In the genomic region with DNA sequence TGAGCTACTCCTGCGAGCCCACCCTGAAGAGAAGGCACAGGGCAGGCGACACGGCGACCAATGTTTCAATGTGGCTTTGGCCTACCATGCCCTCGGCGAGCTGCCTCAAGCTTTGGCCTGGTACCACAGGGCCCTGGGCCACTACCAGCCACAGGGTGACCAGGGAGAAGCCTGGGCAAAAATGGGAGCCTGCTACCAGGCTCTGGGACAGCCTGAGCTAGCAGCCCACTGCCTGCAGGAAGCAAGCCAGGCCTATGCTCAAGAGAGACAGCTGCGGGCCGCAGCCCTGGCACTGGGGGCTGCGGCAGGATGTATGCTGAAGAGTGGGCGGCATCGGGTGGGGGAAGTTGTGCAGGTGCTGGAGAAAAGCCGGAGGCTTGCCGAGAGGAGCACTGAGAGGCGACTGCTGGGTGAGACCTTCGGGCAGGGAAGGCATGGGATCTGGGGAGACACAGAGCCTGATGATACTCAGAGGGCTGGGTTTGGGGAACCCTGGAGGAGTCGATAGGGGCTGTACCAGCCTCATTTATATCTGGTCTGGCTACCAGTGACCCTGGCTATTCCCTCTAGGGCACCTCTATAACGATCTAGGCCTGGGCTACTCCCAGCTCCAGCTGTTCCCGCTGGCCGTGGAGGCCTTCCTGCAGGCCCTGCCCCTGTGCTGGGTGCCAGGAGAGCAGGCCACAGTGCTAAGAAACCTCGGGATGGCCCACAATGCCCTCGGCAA, we compare ENCODE assay signal across 12 cellular contexts. TPM values are rescaled to one million over a fixed set of nuclear protein-coding genes. Genes with fewer than 3 reads are reported as not detected.
DNase-seq lines count a peak whose midpoint lies in the region; ATAC-seq, FAIRE-seq and TF ChIP-seq lines count a peak whose summit lies in the region.
"Had no signal": no experiment of that assay in that cellular context is flagged by ENCODE, and none has a peak within 500 bp of the region (broad histone marks: within the 10 kb centered on the region; RNA-seq: fewer than 3 reads in every experiment).

No MANE protein-coding gene starts in this region.

- peaks cover 3% of the 10 kb centered on the region for H3K36me3 Mint-ChIP-seq in activated naive CD8-positive, alpha-beta T cell treated with anti-CD3 and anti-CD28 coated beads, Interleukin-2, amount 50 U/mL, for 24 hours (ENCODE audit: low read depth)

- H3K27me3 Mint-ChIP-seq in activated naive CD8-positive, alpha-beta T cell treated with anti-CD3 and anti-CD28 coated beads, Interleukin-2, amount 50 U/mL, for 24 hours, result no peaks in the 10 kb centered on the region

- H3K36me3 ChIP-seq in SJCRH30 (no peaks in the 10 kb centered on the region), skeletal muscle satellite cell (ENCODE audit: insufficient read depth, low read length) (no peaks in the 10 kb centered on the region), heart left ventricle (no peaks in the 10 kb centered on the region)
- H3K36me3 ChIP-seq: HAP-1 had no signal

- H3K27me3 ChIP-seq in SJCRH30 (no peaks in the 10 kb centered on the region), skeletal muscle satellite cell (ENCODE audit: control insufficient read depth, insufficient read depth, low read length) (no peaks in the 10 kb centered on the region), heart left ventricle (no peaks in the 10 kb centered on the region)
- H3K27me3 ChIP-seq: hepatocyte had no signal

- ATAC-seq in activated naive CD8-positive, alpha-beta T cell treated with anti-CD3 and anti-CD28 coated beads, Interleukin-2, amount 50 U/mL, for 24 hours, result peak; percentile 78
- ATAC-seq in heart left ventricle, result no peak
- ATAC-seq in left cardiac atrium, result no peak

- H3K4me1 Mint-ChIP-seq in activated naive CD8-positive, alpha-beta T cell treated with anti-CD3 and anti-CD28 coated beads, Interleukin-2, amount 50 U/mL, for 24 hours, result peaks cover 30% of the 10 kb centered on the region

- WGBS in heart left ventricle, 4 donors, result 69 to 83% (median 80%) methylated on average over 18 to 21 of the region's 21 CpGs

- no peak for TF ChIP-seq CTCF in heart left ventricle (IDR thresholded peaks at IDR 0.05)

- H3K4me3 ChIP-seq in SJCRH30, result no peak overlapping the region
- H3K4me3 ChIP-seq in skeletal muscle satellite cell (ENCODE audit: low read length), result no peak overlapping the region
- peak overlapping the region in 1 of 12 donors; percentile 26 for H3K4me3 ChIP-seq in heart left ventricle
- H3K4me3 ChIP-seq: HAP-1, hepatocyte had no signal

- intact Hi-C loops in heart left ventricle (cut with DNase I), result loop anchor here in 9 of 10 donors (2.0 to 5.0 kb wide), 5 partner anchors 70 to 75 kb away; no protein-coding TSS in a partner anchor
- intact Hi-C loops in left cardiac atrium (cut with DNase I), result loop anchor here in 1 of 2 donors (5.0 kb wide), 2 partner anchors 75 to 125 kb away; no protein-coding TSS in a partner anchor

- peak overlapping the region; percentile 97 for H3K27ac Mint-ChIP-seq in activated naive CD8-positive, alpha-beta T cell treated with anti-CD3 and anti-CD28 coated beads, Interleukin-2, amount 50 U/mL, for 24 hours

- FAIRE-seq in GM12892 (lab: Jason Lieb, UNC), result peak; percentile 50

- DNase-seq in GM12892 (ENCODE audit: insufficient read length) (peak; percentile 48), SJCRH30 (peak; percentile 39 to 48), heart left ventricle (no peak), left cardiac atrium (no peak), dermis blood vessel endothelial cell (no peak)
- DNase-seq in activated naive CD8-positive, alpha-beta T cell treated with anti-CD3 and anti-CD28 coated beads, Interleukin-2, amount 50 U/mL, for 24 hours, result peak; percentile 64
- DNase-seq: DMS79, NCI-H146 had no signal

- peak overlapping the region; percentile 70 for H3K9ac ChIP-seq in skeletal muscle satellite cell (ENCODE audit: low read depth, low read length)

- peak overlapping the region; percentile 96 for H3K4me3 Mint-ChIP-seq in activated naive CD8-positive, alpha-beta T cell treated with anti-CD3 and anti-CD28 coated beads, Interleukin-2, amount 50 U/mL, for 24 hours

- H3K9me3 Mint-ChIP-seq in activated naive CD8-positive, alpha-beta T cell treated with anti-CD3 and anti-CD28 coated beads, Interleukin-2, amount 50 U/mL, for 24 hours, result no peaks in the 10 kb centered on the region

- H3K9me3 ChIP-seq in SJCRH30 (replicated peaks) (no peaks in the 10 kb centered on the region), skeletal muscle satellite cell (replicated peaks; ENCODE audit: low read length) (no peaks in the 10 kb centered on the region), heart left ventricle (no peaks in the 10 kb centered on the region)
- H3K9me3 ChIP-seq: HAP-1 had no signal

- no peaks in the 10 kb centered on the region for H3K4me1 ChIP-seq in SJCRH30
- H3K4me1 ChIP-seq in skeletal muscle satellite cell (ENCODE audit: control insufficient read depth, insufficient read depth, low read length), result peaks cover 6% of the 10 kb centered on the region
- H3K4me1 ChIP-seq in heart left ventricle, result peaks cover 0 to 7% (median 0%) of the 10 kb centered on the region in 12 donors
- H3K4me1 ChIP-seq: HAP-1 had no signal

- no peak for TF ChIP-seq POLR2A in GM12892 (IDR thresholded peaks at IDR 0.05; ENCODE audit: low read depth, low read length)
- TF ChIP-seq POLR2A in heart left ventricle (IDR thresholded peaks at IDR 0.05), result no peak

- H3K27ac ChIP-seq in SJCRH30 (no peak overlapping the region), heart left ventricle (no peak overlapping the region)
- H3K27ac ChIP-seq: hepatocyte, RWPE1 had no signal

- H3K4me2 ChIP-seq in skeletal muscle satellite cell (ENCODE audit: low read length), result no peak overlapping the region
- H3K4me2 ChIP-seq: hepatocyte had no signal

RNA-seq across cellular contexts. Expression of gene TTC24, which starts 2.3 kb away (rescaled TPM):
- 0.68 TPM for polyA plus RNA-seq in GM12892 (2012; ENCODE audit: missing spikeins)
- not detected in 2 replicates for total RNA-seq in SJCRH30 (2014; rRNA removed; shearing (Covaris generic))
- under 0.01 and 0.22 TPM in 2 replicates for total RNA-seq in skeletal muscle satellite cell (2012; rRNA removed)
- total RNA-seq in heart left ventricle, result under 1 TPM in 1 of 9 donors, not detected in 8; 0.19 TPM
- not detected for polyA plus RNA-seq in heart left ventricle
- not detected for total RNA-seq in left cardiac atrium
- total RNA-seq in dermis blood vessel endothelial cell, result not detected in 2 replicates
- total RNA-seq: hepatocyte had no signal
- polyA plus RNA-seq: hepatocyte had no signal

RNA-seq across cellular contexts. Expression of gene IQGAP3, which starts 9.5 kb away (rescaled TPM):
- 4.8 TPM for polyA plus RNA-seq in GM12892 (2012; ENCODE audit: missing spikeins)
- total RNA-seq in SJCRH30 (2014; rRNA removed; shearing (Covaris generic)), result 16.8 and 21.3 TPM in 2 replicates
- total RNA-seq in skeletal muscle satellite cell (2012; rRNA removed), result 12.2 and 16.4 TPM in 2 replicates
- 1 to 10 TPM in 2 of 9 donors, under 1 TPM in 7; 0.09 to 5.1 (median 0.27) TPM for total RNA-seq in heart left ventricle
- polyA plus RNA-seq in heart left ventricle, result under 1 TPM; 0.11 to 0.25 TPM
- total RNA-seq in left cardiac atrium, result under 1 TPM; 0.26 to 0.94 TPM
- 7.3 and 37.9 TPM in 2 replicates for total RNA-seq in dermis blood vessel endothelial cell

RNA-seq across cellular contexts. Expression of gene NAXE, which starts 9.8 kb away (rescaled TPM):
- polyA plus RNA-seq in GM12892 (2012; ENCODE audit: missing spikeins), result 57.6 TPM
- total RNA-seq in SJCRH30 (2014; rRNA removed; shearing (Covaris generic)), result 29.7 and 30.1 TPM in 2 replicates
- 81.9 and 87.4 TPM in 2 replicates for total RNA-seq in skeletal muscle satellite cell (2012; rRNA removed)
- total RNA-seq in heart left ventricle, result 100 to 1,000 TPM in 5 of 9 donors, 10 to 100 TPM in 4; 87.4 to 141 (median 111) TPM
- 100 to 1,000 TPM in 1 of 2 donors, 10 to 100 TPM in 1; 75.8 to 101 TPM for polyA plus RNA-seq in heart left ventricle
- total RNA-seq in left cardiac atrium, result 10 to 100 TPM; 91.6 to 95.0 TPM
- total RNA-seq in dermis blood vessel endothelial cell, result 77.6 and 95.1 TPM in 2 replicates

RNA-seq across cellular contexts. Expression of gene GPATCH4, which starts 19.5 kb away (rescaled TPM):
- polyA plus RNA-seq in GM12892 (2012; ENCODE audit: missing spikeins), result 42.9 TPM
- total RNA-seq in SJCRH30 (2014; rRNA removed; shearing (Covaris generic)), result 22.8 and 25.1 TPM in 2 replicates
- total RNA-seq in skeletal muscle satellite cell (2012; rRNA removed), result 20.0 and 25.6 TPM in 2 replicates
- total RNA-seq in heart left ventricle (10 to 100 TPM in 8 of 9 donors, 1 to 10 TPM in 1; 8.8 to 30.1 (median 12.6) TPM), left cardiac atrium (10 to 100 TPM; 14.6 to 27.0 TPM), dermis blood vessel endothelial cell (16.7 and 28.2 TPM in 2 replicates)
- 10 to 100 TPM; 21.6 to 67.5 TPM for polyA plus RNA-seq in heart left ventricle

RNA-seq across cellular contexts. Expression of gene HAPLN2, which starts 37.4 kb away (rescaled TPM):
- not detected for polyA plus RNA-seq in GM12892 (2012; ENCODE audit: missing spikeins)
- total RNA-seq in SJCRH30 (2014; rRNA removed; shearing (Covaris generic)), result 0.20 and 0.23 TPM in 2 replicates
- 0.25 and 0.44 TPM in 2 replicates for total RNA-seq in skeletal muscle satellite cell (2012; rRNA removed)
- total RNA-seq in heart left ventricle (1 to 10 TPM in 4 of 9 donors, under 1 TPM in 5; 0.52 to 2.4 (median 0.95) TPM), left cardiac atrium (1 to 10 TPM; 1.3 to 1.9 TPM), dermis blood vessel endothelial cell (not detected in 2 replicates)
- 1 to 10 TPM; 1.2 to 3.0 TPM for polyA plus RNA-seq in heart left ventricle
- total RNA-seq: hepatocyte had no signal
- polyA plus RNA-seq: hepatocyte had no signal

Comparison
In these comparisons a context has a peak if more than half of its experiments do, and no peak if none do; other contexts are left out.
1. DNase-seq: peak in GM12892 (single experiment), SJCRH30 (2 of 2) and activated naive CD8-positive, alpha-beta T cell treated with anti-CD3 and anti-CD28 coated beads, Interleukin-2, amount 50 U/mL, for 24 hours (single experiment); none in heart left ventricle (0 of 5), left cardiac atrium (single experiment) and dermis blood vessel endothelial cell (single experiment).